ENCODE assay signal across 19 cellular contexts in the genomic region with DNA sequence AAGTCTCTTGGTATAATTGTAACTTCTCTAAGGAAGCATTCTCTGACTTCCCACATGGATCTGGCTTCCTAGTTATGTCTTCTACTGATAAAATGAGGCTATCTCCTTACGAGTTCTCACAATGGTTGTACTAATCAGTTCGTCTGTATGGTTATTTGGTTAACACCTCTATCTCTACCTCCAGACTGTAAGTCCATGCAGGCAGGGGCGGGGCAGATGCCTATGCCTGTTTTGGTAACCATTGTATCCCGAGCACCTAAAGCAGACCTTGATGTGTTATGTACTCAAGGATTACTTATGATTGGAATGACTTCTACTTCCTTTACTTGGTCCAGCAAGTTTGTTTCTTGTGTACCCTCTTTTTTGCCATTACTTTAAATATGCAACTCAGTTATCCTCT.
DNase-seq lines count a peak whose midpoint lies in the region; ATAC-seq, FAIRE-seq and TF ChIP-seq lines count a peak whose summit lies in the region.
"Had no signal": no experiment of that assay in that cellular context is flagged by ENCODE, and none has a peak within 500 bp of the region (broad histone marks: within the 10 kb centered on the region; RNA-seq: fewer than 3 reads in every experiment).

No MANE protein-coding gene starts in this region.

- H3K9ac ChIP-seq in K562 (ENCODE audit: insufficient read depth in 1 of 2, low read depth in 2 of 2, low read length in 2 of 2), result no peak overlapping the region
- H3K9ac ChIP-seq in trophoblast cell (ENCODE audit: low read length), result no peak overlapping the region

- H3K14ac ChIP-seq in trophoblast cell (ENCODE audit: low read length), result no peak overlapping the region

- no peak for TF ChIP-seq CTCF in K562 (IDR thresholded peaks at IDR 0.05 in 2 of 3, conservative IDR thresholded peaks at IDR 0.05 in 1 of 3; ENCODE audit: insufficient read depth in 2 of 3, low read depth in 1 of 3, low read length in 3 of 3)
- TF ChIP-seq CTCF in esophagus squamous epithelium (IDR thresholded peaks at IDR 0.05), result no peak
- no peak for TF ChIP-seq CTCF in lower leg skin (IDR thresholded peaks at IDR 0.05)

- TF ChIP-seq RAD21 in K562 (CRISPR knock-in tag; conservative IDR thresholded peaks at IDR 0.05 in 1 of 2, IDR thresholded peaks at IDR 0.05 in 1 of 2), result no peak

- intact Hi-C loops in K562 (cut with micrococcal nuclease), result no loop called here
- intact Hi-C loops in esophagus squamous epithelium (cut with DNase I), result no loop called here
- intact Hi-C loops in lower leg skin (cut with DNase I; ENCODE audit: low total_unique reads), result no loop called here

- H2AFZ ChIP-seq in K562 (ENCODE audit: low read depth, low read length) (peak overlapping the region; percentile 51), trophoblast cell (ENCODE audit: insufficient read depth, low read length, poor library complexity) (no peak overlapping the region)
- H2AFZ ChIP-seq: GM23338 had no signal

- H3K79me1 ChIP-seq in trophoblast cell (ENCODE audit: low read length), result no peaks in the 10 kb centered on the region

- no TSS peak for BruUV-seq in K562 (replicated peaks; lab: Mats Ljungman, UMichigan)

- H3K4me2 ChIP-seq in K562 (ENCODE audit: insufficient read depth, low read length), result peak overlapping the region; percentile 43
- H3K4me2 ChIP-seq in trophoblast cell (ENCODE audit: low read length), result no peak overlapping the region
- H3K4me2 ChIP-seq: GM23338 had no signal

- H3K4ac ChIP-seq in trophoblast cell (ENCODE audit: low read depth, low read length), result no peak overlapping the region

- H2BK120ac ChIP-seq in trophoblast cell (ENCODE audit: insufficient read depth, low read length, poor library complexity), result no peak overlapping the region

- TF ChIP-seq POLR2A in K562 (conservative IDR thresholded peaks at IDR 0.05) (no peak), esophagus squamous epithelium (IDR thresholded peaks at IDR 0.05) (no peak), lower leg skin (IDR thresholded peaks at IDR 0.05) (no peak)

- H3K23ac ChIP-seq in trophoblast cell (ENCODE audit: low read length), result no peak overlapping the region

- no peak overlapping the region for H3K4me3 ChIP-seq in K562
- H3K4me3 ChIP-seq in esophagus squamous epithelium, result no peak overlapping the region
- no peak overlapping the region for H3K4me3 ChIP-seq in trophoblast cell (ENCODE audit: low read depth, low read length)
- no peak overlapping the region for H3K4me3 ChIP-seq in lower leg skin (ENCODE audit: low read depth, poor library complexity, severe bottlenecking)
- H3K4me3 ChIP-seq: GM12878, GM23338 had no signal

- H2BK12ac ChIP-seq in trophoblast cell (ENCODE audit: low read length), result no peak overlapping the region

- peak; percentile 90 for FAIRE-seq in K562 (lab: Jason Lieb, UNC)
- FAIRE-seq: GM12878 had no signal

- H3K36me3 ChIP-seq in K562 (ENCODE audit: control insufficient read depth, insufficient read depth, low read length), result no peaks in the 10 kb centered on the region
- no peaks in the 10 kb centered on the region for H3K36me3 ChIP-seq in esophagus squamous epithelium
- no peaks in the 10 kb centered on the region for H3K36me3 ChIP-seq in trophoblast cell (ENCODE audit: control insufficient read depth in 1 of 2, insufficient read depth in 2 of 2, low read length in 2 of 2)

- TF ChIP-seq EP300 in K562 (IDR thresholded peaks at IDR 0.05; ENCODE audit: low read length), result peak; percentile 58; the same call in 1 of the 2 replicates

- no peak overlapping the region for H4K12ac ChIP-seq in trophoblast cell (ENCODE audit: low read depth, low read length)

- no peak overlapping the region for H2AK5ac ChIP-seq in trophoblast cell (ENCODE audit: low read length)

- no peak overlapping the region for H3K18ac ChIP-seq in trophoblast cell (ENCODE audit: low read length)

- WGBS in K562 (ENCODE audit: insufficient coverage, low coverage, missing lambda C conversion rate), result 4% methylated on average over 4 of the region's 4 CpGs
- WGBS in esophagus squamous epithelium, 2 donors, result 59 to 75% methylated on average over 4 of the region's 4 CpGs
- no CpG with 5 or more reads among the region's 4 CpGs for WGBS in trophoblast cell (ENCODE audit: extremely low coverage, insufficient coverage, insufficient read length)
- WGBS in lower leg skin, 2 donors, result 78 to 84% methylated on average over 4 of the region's 4 CpGs

- no peaks in the 10 kb centered on the region for H4K20me1 ChIP-seq in K562 (replicated peaks; ENCODE audit: control insufficient read depth, insufficient read depth, low read length)

- in situ Hi-C loops in K562 (cut with MboI), result no loop called here

- no peaks in the 10 kb centered on the region for H3K79me2 ChIP-seq in K562 (ENCODE audit: control insufficient read depth, insufficient read depth, low read length)
- H3K79me2 ChIP-seq in trophoblast cell (ENCODE audit: control insufficient read depth, insufficient read depth, low read length, poor library complexity), result no peaks in the 10 kb centered on the region

- CTCF ChIA-PET in K562 (lab: Yijun Ruan, JAX; ENCODE audit: low intra/inter-chr PET ratio), result no interaction called here

- H3K4me1 ChIP-seq in K562 (replicated peaks in 1 of 2; ENCODE audit: control insufficient read depth in 2 of 2, insufficient read depth in 2 of 2, low read length in 2 of 2), result peaks cover 24 to 27% of the 10 kb centered on the region in 2 experiments; a peak in 4 of 5 replicates
- peaks cover 17 to 63% (median 20%) of the 10 kb centered on the region in 3 donors for H3K4me1 ChIP-seq in esophagus squamous epithelium
- no peaks in the 10 kb centered on the region for H3K4me1 ChIP-seq in trophoblast cell (ENCODE audit: control insufficient read depth in 1 of 2, insufficient read depth in 2 of 2, low read length in 2 of 2)

- DNase-seq in OCI-M1 (lab: John Stamatoyannopoulos, UW), result peak; percentile 27
- peak; percentile 42 to 80 (median 58) for DNase-seq in K562 (ENCODE audit: extremely low read depth in 1 of 4, low spot score in 3 of 4)
- no peak for DNase-seq in esophagus squamous epithelium (lab: John Stamatoyannopoulos, UW)
- peak; percentile 77 to 83 for DNase-seq in trophoblast cell
- no peak for DNase-seq in lower leg skin (ENCODE audit: low spot score in 2 of 2)
- DNase-seq in NAMALWA (ENCODE audit: low spot score), result no peak
- no peak for DNase-seq in epidermal melanocyte (ENCODE audit: insufficient read length, low spot score)
- DNase-seq: C1 segment of cervical spinal cord; CD4-positive, alpha-beta memory T cell; COR-L47; DMS153; DMS79; EL; GDM1; H9 had no signal

- no peaks in the 10 kb centered on the region for H3K9me1 ChIP-seq in K562 (ENCODE audit: control insufficient read depth, insufficient read depth, low read length)

- no peaks in the 10 kb centered on the region for H3K27me3 ChIP-seq in K562 (ENCODE audit: control insufficient read depth in 2 of 2, insufficient read depth in 2 of 2, low read length in 2 of 2)
- H3K27me3 ChIP-seq in esophagus squamous epithelium, result no peaks in the 10 kb centered on the region
- no peaks in the 10 kb centered on the region for H3K27me3 ChIP-seq in trophoblast cell (ENCODE audit: insufficient read depth, low read length)

- H3K27ac ChIP-seq in K562 (ENCODE audit: extremely low read depth, low read depth, low read length) (no peak overlapping the region; the same call in 2 of the 3 replicates), esophagus squamous epithelium (peak overlapping the region in 3 of 4 donors; percentile 85 to 92 (median 92)), trophoblast cell (ENCODE audit: low read depth, low read length) (no peak overlapping the region)

- H3K9me3 ChIP-seq in K562 (replicated peaks; ENCODE audit: control insufficient read depth, insufficient read depth, low read depth, low read length), result peaks cover 7% of the 10 kb centered on the region
- peaks cover 0 to 22% (median 0%) of the 10 kb centered on the region in 3 donors for H3K9me3 ChIP-seq in esophagus squamous epithelium
- H3K9me3 ChIP-seq in trophoblast cell (ENCODE audit: insufficient read depth, low read depth, low read length), result peaks cover 6% of the 10 kb centered on the region

- ATAC-seq in K562 (peak; percentile 67), HG02981 (IDR thresholded peaks at IDR 0.05; ENCODE audit: unreplicated experiment) (no peak)
- ATAC-seq: GM12878, GM23338, HCT116 had no signal

- H4K91ac ChIP-seq in trophoblast cell (ENCODE audit: low read depth, low read length), result no peak overlapping the region

- no peak overlapping the region for H2BK5ac ChIP-seq in trophoblast cell (ENCODE audit: low read depth, low read length, poor library complexity)

- POLR2A ChIA-PET in K562 (lab: Yijun Ruan, JAX), result interaction anchor here (0.9 to 1.6 kb wide), 3 partner anchors 8 to 135 kb away, joined by 3 to 9 read pairs (median 4); no protein-coding TSS in a partner anchor

- H4K8ac ChIP-seq in trophoblast cell (ENCODE audit: low read depth, low read length), result no peak overlapping the region

TF ChIP-seq in K562, 482 proteins besides CTCF, POLR2A, EP300 and RAD21 (continues in another document):
- TF ChIP-seq, protein P1, sequence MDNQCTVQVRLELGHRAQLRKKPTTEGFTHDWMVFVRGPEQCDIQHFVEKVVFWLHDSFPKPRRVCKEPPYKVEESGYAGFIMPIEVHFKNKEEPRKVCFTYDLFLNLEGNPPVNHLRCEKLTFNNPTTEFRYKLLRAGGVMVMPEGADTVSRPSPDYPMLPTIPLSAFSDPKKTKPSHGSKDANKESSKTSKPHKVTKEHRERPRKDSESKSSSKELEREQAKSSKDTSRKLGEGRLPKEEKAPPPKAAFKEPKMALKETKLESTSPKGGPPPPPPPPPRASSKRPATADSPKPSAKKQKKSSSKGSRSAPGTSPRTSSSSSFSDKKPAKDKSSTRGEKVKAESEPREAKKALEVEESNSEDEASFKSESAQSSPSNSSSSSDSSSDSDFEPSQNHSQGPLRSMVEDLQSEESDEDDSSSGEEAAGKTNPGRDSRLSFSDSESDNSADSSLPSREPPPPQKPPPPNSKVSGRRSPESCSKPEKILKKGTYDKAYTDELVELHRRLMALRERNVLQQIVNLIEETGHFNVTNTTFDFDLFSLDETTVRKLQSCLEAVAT (IDR thresholded peaks at IDR 0.05), result no peak
- TF ChIP-seq ZNF583 (CRISPR knock-in tag; IDR thresholded peaks at IDR 0.05), result no peak
- TF ChIP-seq BCOR (IDR thresholded peaks at IDR 0.05), result 0 out of 2 replicates have a peak, but pooled peaks have one; percentile 13
- no peak for TF ChIP-seq JUNB (CRISPR knock-in tag; conservative IDR thresholded peaks at IDR 0.05)
- TF ChIP-seq GATAD2A (IDR thresholded peaks at IDR 0.05), result 0 out of 2 replicates have a peak, but pooled peaks have one; percentile 55
- no peak for TF ChIP-seq POLR2AphosphoS2 (IDR thresholded peaks at IDR 0.05; ENCODE audit: low read length)
- TF ChIP-seq ARID1B (IDR thresholded peaks at IDR 0.05), result peak; percentile 80
- TF ChIP-seq HNRNPUL1 (IDR thresholded peaks at IDR 0.05; ENCODE audit: low read length), result no peak
- peak; percentile 61 to 74; a peak in 2 of 4 replicates for TF ChIP-seq TRIM24 (IDR thresholded peaks at IDR 0.05)
- 0 out of 4 replicates have a peak, but pooled peaks of 1 of the 2 experiments have one; percentile 18 for TF ChIP-seq TBL1XR1 (IDR thresholded peaks at IDR 0.05; ENCODE audit: low read length in 2 of 2)
- TF ChIP-seq SP1 (CRISPR knock-in tag; IDR thresholded peaks at IDR 0.05), result no peak
- no peak for TF ChIP-seq CHCHD3 (CRISPR knock-in tag; IDR thresholded peaks at IDR 0.05)

Comparison
In these comparisons a context has a peak if more than half of its experiments do, and no peak if none do; other contexts are left out.
1. DNase-seq: peak in OCI-M1 (single experiment), K562 (4 of 4) and trophoblast cell (2 of 2); none in esophagus squamous epithelium (single experiment), lower leg skin (0 of 2), NAMALWA (single experiment) and epidermal melanocyte (single experiment).
2. H3K27ac ChIP-seq: peak in esophagus squamous epithelium (3 of 4); none in K562 (single experiment) and trophoblast cell (single experiment).